Comparison of ENCODE assay signal across 21 cellular contexts in genomic region chr3:66255865-66256264, GRCh38.
DNase-seq lines count a peak whose midpoint lies in the region; ATAC-seq and TF ChIP-seq lines count a peak whose summit lies in the region.
"Had no signal": no experiment of that assay in that cellular context is flagged by ENCODE, and none has a peak within 500 bp of the region (broad histone marks: within the 10 kb centered on the region; RNA-seq: fewer than 3 reads in every experiment).

No MANE protein-coding gene starts in this region.

- H3K27me3 ChIP-seq in OCI-LY3 (ENCODE audit: low read depth, low read length) = no peaks in the 10 kb centered on the region
- H3K27me3 ChIP-seq: MG63, SJSA1 had no signal

- H3K27ac Mint-ChIP-seq in stimulated activated memory B cell treated with anti-CD40 and anti-IgM and Interleukin-4, amounts not matched to agents 10 μg/mL and 1 μg/mL and 100 μg/mL, for 72 hours = no peak overlapping the region
- H3K27ac Mint-ChIP-seq: CD8-positive, alpha-beta memory T cell; GM23338 had no signal

- H3K4me1 Mint-ChIP-seq in stimulated activated memory B cell treated with anti-CD40 and anti-IgM and Interleukin-4, amounts not matched to agents 10 μg/mL and 1 μg/mL and 100 μg/mL, for 72 hours = peaks cover 15% of the 10 kb centered on the region
- H3K4me1 Mint-ChIP-seq: GM23338 had no signal

- no peaks in the 10 kb centered on the region for H3K79me2 ChIP-seq in OCI-LY3 (ENCODE audit: low read length)

- peaks cover 18% of the 10 kb centered on the region for H3K4me1 ChIP-seq in OCI-LY3 (ENCODE audit: low read length)
- H3K4me1 ChIP-seq: SJSA1 had no signal

- no peak overlapping the region for H3K9ac ChIP-seq in OCI-LY3 (ENCODE audit: low read length)

- peak; percentile 1 for DNase-seq in DMS79 treated with DMSO at 0.1 percent for 48 hours (lab: John Stamatoyannopoulos, UW)
- no peak for DNase-seq in DMS79 (lab: John Stamatoyannopoulos, UW)
- DNase-seq in iris pigment epithelial cell (ENCODE audit: low read depth) = peak; percentile 31
- DNase-seq in NCI-H1092 treated with DMSO at 0.1 percent for 48 hours (lab: John Stamatoyannopoulos, UW) = no peak
- DNase-seq: ACHN; CD8-positive, alpha-beta memory T cell; HCEC 1CT; MG63; NCI-H1048; NCI-H1436 treated with DMSO at 0.1 percent for 48 hours; NCI-H1930; NCI-H774 had no signal

- no peaks in the 10 kb centered on the region for H3K9me3 Mint-ChIP-seq in stimulated activated memory B cell treated with anti-CD40 and anti-IgM and Interleukin-4, amounts not matched to agents 10 μg/mL and 1 μg/mL and 100 μg/mL, for 72 hours
- H3K9me3 Mint-ChIP-seq: CD8-positive, alpha-beta memory T cell; GM23338 had no signal

- H3K27me3 Mint-ChIP-seq in stimulated activated memory B cell treated with anti-CD40 and anti-IgM and Interleukin-4, amounts not matched to agents 10 μg/mL and 1 μg/mL and 100 μg/mL, for 72 hours = no peaks in the 10 kb centered on the region
- H3K27me3 Mint-ChIP-seq: CD8-positive, alpha-beta memory T cell had no signal

- no peak for TF ChIP-seq CTCF in OCI-LY3 (IDR thresholded peaks at IDR 0.05; ENCODE audit: low read depth, low read length)

- H2AFZ ChIP-seq in OCI-LY3 (ENCODE audit: low read depth, low read length) = no peak overlapping the region
- H2AFZ ChIP-seq: GM23338 had no signal

- H4K20me1 ChIP-seq in OCI-LY3 (ENCODE audit: insufficient read depth, low read length) = peaks cover 10% of the 10 kb centered on the region; the same call in 1 of the 2 replicates

- H3K4me2 ChIP-seq in OCI-LY3 (ENCODE audit: low read length) = peak overlapping the region; percentile 30
- H3K4me2 ChIP-seq: GM23338 had no signal

- no peaks in the 10 kb centered on the region for H3K9me3 ChIP-seq in OCI-LY3 (ENCODE audit: insufficient read depth, low read length)
- H3K9me3 ChIP-seq: MG63, SJSA1 had no signal

- H3K36me3 Mint-ChIP-seq in stimulated activated memory B cell treated with anti-CD40 and anti-IgM and Interleukin-4, amounts not matched to agents 10 μg/mL and 1 μg/mL and 100 μg/mL, for 72 hours = peaks cover 36% of the 10 kb centered on the region

- ATAC-seq in stimulated activated memory B cell treated with anti-CD40 and anti-IgM and Interleukin-4, amounts not matched to agents 10 μg/mL and 1 μg/mL and 100 μg/mL, for 72 hours = no peak
- no peak for ATAC-seq in SK-N-SH treated with all-trans-retinoic acid at 6 μM for 48 hours
- no peak for ATAC-seq in HG02798 (IDR thresholded peaks at IDR 0.05; ENCODE audit: poor library complexity, unreplicated experiment)
- ATAC-seq: GM23338, Right ventricle myocardium inferior had no signal

- no peak overlapping the region for H3K4me3 ChIP-seq in OCI-LY3 (ENCODE audit: low read length)
- H3K4me3 ChIP-seq: GM23338, MG63, SJSA1 had no signal

- H3K36me3 ChIP-seq in OCI-LY3 (replicated peaks; ENCODE audit: low read depth, low read length) = no peaks in the 10 kb centered on the region
- H3K36me3 ChIP-seq: MG63, SJSA1 had no signal

- no peak overlapping the region for H3K4me3 Mint-ChIP-seq in stimulated activated memory B cell treated with anti-CD40 and anti-IgM and Interleukin-4, amounts not matched to agents 10 μg/mL and 1 μg/mL and 100 μg/mL, for 72 hours
- H3K4me3 Mint-ChIP-seq: CD8-positive, alpha-beta memory T cell; GM23338 had no signal

- no peak overlapping the region for H3K27ac ChIP-seq in OCI-LY3 (ENCODE audit: low read length)
- H3K27ac ChIP-seq: 22Rv1, C4-2B, SJSA1 had no signal

TF ChIP-seq in SK-N-SH treated with all-trans-retinoic acid at 6 μM for 48 hours, 23 proteins besides CTCF, POLR2A, EP300 and RAD21:
- TF ChIP-seq POU6F1 (CRISPR knock-in tag; IDR thresholded peaks at IDR 0.05; ENCODE audit: borderline replicate concordance, low read depth) (no peak), ZNF70 (CRISPR knock-in tag; IDR thresholded peaks at IDR 0.05) (no peak), BACH2 (CRISPR knock-in tag; IDR thresholded peaks at IDR 0.05; ENCODE audit: borderline replicate concordance) (no peak), PPARA (CRISPR knock-in tag; IDR thresholded peaks at IDR 0.05; ENCODE audit: borderline replicate concordance) (no peak), RARB (CRISPR knock-in tag; IDR thresholded peaks at IDR 0.05) (no peak), ZFP30 (CRISPR knock-in tag; IDR thresholded peaks at IDR 0.05) (no peak), ZNF565 (CRISPR knock-in tag; conservative IDR thresholded peaks at IDR 0.05; ENCODE audit: low read depth) (no peak), ZC3H10 (CRISPR knock-in tag; IDR thresholded peaks at IDR 0.05) (no peak), TSHZ2 (CRISPR knock-in tag; IDR thresholded peaks at IDR 0.05) (no peak), ZNF8 (CRISPR knock-in tag; IDR thresholded peaks at IDR 0.05) (no peak)

Comparison
In these comparisons a context has a peak if more than half of its experiments do, and no peak if none do; other contexts are left out.
1. DNase-seq: peak in DMS79 treated with DMSO at 0.1 percent for 48 hours (single experiment) and iris pigment epithelial cell (single experiment); none in DMS79 (single experiment) and NCI-H1092 treated with DMSO at 0.1 percent for 48 hours (single experiment).